ENCODE assay signal across 19 cellular contexts in genomic region chr10:115665549-115665948, GRCh38.
"Had no signal": no experiment of that assay in that cellular context is flagged by ENCODE, and none has a peak within 500 bp of the region (broad histone marks: within the 10 kb centered on the region; RNA-seq: fewer than 3 reads in every experiment).

No MANE protein-coding gene starts in this region.

- H3K27me3 ChIP-seq: cardiac muscle cell, dorsolateral prefrontal cortex, neutrophil, pancreas, sigmoid colon, tibial artery had no signal

- H3K36me3 ChIP-seq: cardiac muscle cell, lower lobe of right lung, neutrophil, pancreas, sigmoid colon, tibial artery had no signal

- H3K4me1 ChIP-seq: lower lobe of right lung, pancreas, sigmoid colon, tibial artery had no signal

- ATAC-seq: activated CD4-positive, CD25-positive, alpha-beta regulatory T cell treated with anti-CD3 and anti-CD28 coated beads, Interleukin-2, amount 50 U/mL, for 24 hours; left colon; lower lobe of right lung; natural killer cell; pancreas; stimulated activated naive CD8-positive, alpha-beta T cell treated with anti-CD3 and anti-CD28 coated beads, Interleukin-15, Interleukin-2, amounts not matched to agents 100 U/mL and 50 U/mL, for 24 hours had no signal

- DNase-seq: activated gamma-delta T cell treated with Interleukin-2 at 50 U/mL for 16 hours; amniotic stem cell; dorsolateral prefrontal cortex; endodermal cell; erythroblast; left colon; lower lobe of right lung; natural killer cell; pancreas; sigmoid colon; stimulated activated CD4-positive, alpha-beta T cell treated with anti-CD3 and anti-CD28 coated beads, Interleukin-12 subunit alpha, Interleukin-12 subunit beta, amount 100 ng/mL, for 4 hours; stimulated activated CD4-positive, alpha-beta T cell treated with anti-CD3 and anti-CD28 coated beads, Interleukin-2, amount 100 ng/mL, for 24 hours; stimulated activated naive CD8-positive, alpha-beta T cell treated with anti-CD3 and anti-CD28 coated beads, Interleukin-15, Interleukin-2, amounts not matched to agents 100 U/mL and 50 U/mL, for 24 hours; substantia nigra; T1000; tibial artery had no signal

- H3K27ac ChIP-seq: cardiac muscle cell, dorsolateral prefrontal cortex, lower lobe of right lung, neutrophil, pancreas, sigmoid colon, tibial artery had no signal

- H3K9me3 ChIP-seq: lower lobe of right lung, neutrophil, pancreas, sigmoid colon, tibial artery had no signal

- H3K4me3 ChIP-seq: cardiac muscle cell, dorsolateral prefrontal cortex, lower lobe of right lung, pancreas, sigmoid colon, tibial artery had no signal
